25 cellular contexts compared by ENCODE assay signal in genomic region chr11:23127706-23128105, GRCh38.
DNase-seq lines count a peak whose midpoint lies in the region; ATAC-seq, FAIRE-seq and TF ChIP-seq lines count a peak whose summit lies in the region.
"Had no signal": no experiment of that assay in that cellular context is flagged by ENCODE, and none has a peak within 500 bp of the region (broad histone marks: within the 10 kb centered on the region; RNA-seq: fewer than 3 reads in every experiment).

No MANE protein-coding gene starts in this region.

- ATAC-seq in activated T-helper 17 cell treated with anti-CD3 and anti-CD28 coated beads, Interleukin-2, amount 50 U/mL, for 72 hours (replicated peaks): no peak
- ATAC-seq: A549 had no signal

- TF ChIP-seq CTCF in LNCaP clone FGC (IDR thresholded peaks at IDR 0.05; ENCODE audit: control insufficient read depth, extremely low read depth, insufficient read depth) (no peak), bronchial epithelial cell (IDR thresholded peaks at IDR 0.05; ENCODE audit: insufficient read depth, low read length, severe bottlenecking) (no peak), progenitor cell of endocrine pancreas (IDR thresholded peaks at IDR 0.05; ENCODE audit: unreplicated experiment) (no peak)

- no peaks in the 10 kb centered on the region for H3K36me3 ChIP-seq in bronchial epithelial cell (ENCODE audit: control insufficient read depth, insufficient read depth, low read length)
- H3K36me3 ChIP-seq: BE2C; BLaER1 treated with 17β-estradiol and CSF1 and Interleukin-3, amounts not matched to agents 10 nM and 100 nM; HAP-1 had no signal

- peak overlapping the region; percentile 88 for H3K27ac Mint-ChIP-seq in progenitor cell of endocrine pancreas
- H3K27ac Mint-ChIP-seq in activated T-helper 17 cell treated with anti-CD3 and anti-CD28 coated beads, Interleukin-2, amount 50 U/mL, for 72 hours: no peak overlapping the region
- H3K27ac Mint-ChIP-seq: CD14-positive monocyte; CD4-positive, alpha-beta T cell; CD8-positive, alpha-beta memory T cell had no signal

- H3K4me3 Mint-ChIP-seq in progenitor cell of endocrine pancreas (ENCODE audit: low read depth): no peak overlapping the region
- no peak overlapping the region for H3K4me3 Mint-ChIP-seq in activated T-helper 17 cell treated with anti-CD3 and anti-CD28 coated beads, Interleukin-2, amount 50 U/mL, for 72 hours
- H3K4me3 Mint-ChIP-seq: CD14-positive monocyte; CD4-positive, alpha-beta T cell; CD8-positive, alpha-beta memory T cell had no signal

- peaks cover 36% of the 10 kb centered on the region for H3K9me3 Mint-ChIP-seq in progenitor cell of endocrine pancreas (ENCODE audit: low read depth)
- H3K9me3 Mint-ChIP-seq in activated T-helper 17 cell treated with anti-CD3 and anti-CD28 coated beads, Interleukin-2, amount 50 U/mL, for 72 hours: peaks cover 7% of the 10 kb centered on the region

- no peak for FAIRE-seq in bronchial epithelial cell (lab: Jason Lieb, UNC)
- FAIRE-seq: A549, D721Med, GM12891, GM18507, H54 had no signal

- peaks cover 28% of the 10 kb centered on the region for H3K4me1 Mint-ChIP-seq in progenitor cell of endocrine pancreas (ENCODE audit: low read depth)
- H3K4me1 Mint-ChIP-seq in activated T-helper 17 cell treated with anti-CD3 and anti-CD28 coated beads, Interleukin-2, amount 50 U/mL, for 72 hours: no peaks in the 10 kb centered on the region
- H3K4me1 Mint-ChIP-seq: CD14-positive monocyte; CD8-positive, alpha-beta memory T cell had no signal

- peaks cover 4% of the 10 kb centered on the region for H3K36me3 Mint-ChIP-seq in progenitor cell of endocrine pancreas (ENCODE audit: insufficient read depth)
- H3K36me3 Mint-ChIP-seq in activated T-helper 17 cell treated with anti-CD3 and anti-CD28 coated beads, Interleukin-2, amount 50 U/mL, for 72 hours (ENCODE audit: low read depth): no peaks in the 10 kb centered on the region
- H3K36me3 Mint-ChIP-seq: CD14-positive monocyte had no signal

- no peaks in the 10 kb centered on the region for H3K27me3 ChIP-seq in bronchial epithelial cell (ENCODE audit: control insufficient read depth, insufficient read depth, low read length)
- H3K27me3 ChIP-seq: BE2C; BLaER1 treated with 17β-estradiol and CSF1 and Interleukin-3, amounts not matched to agents 10 nM and 100 nM had no signal

- H3K4me3 ChIP-seq in LNCaP clone FGC (ENCODE audit: low read depth, low read length) (no peak overlapping the region), bronchial epithelial cell (ENCODE audit: low read depth, low read length) (no peak overlapping the region)
- H3K4me3 ChIP-seq: A549; BLaER1 treated with 17β-estradiol and CSF1 and Interleukin-3, amounts not matched to agents 10 nM and 100 nM; HAP-1 had no signal

- peak; percentile 40 for DNase-seq in DMS53 (lab: John Stamatoyannopoulos, UW)
- peak; percentile 82 for DNase-seq in LNCaP clone FGC (ENCODE audit: low read depth)
- peak; percentile 49 for DNase-seq in bronchial epithelial cell (ENCODE audit: low read depth)
- DNase-seq in progenitor cell of endocrine pancreas (ENCODE audit: low spot score, unreplicated experiment): no peak
- DNase-seq in nucleus accumbens (lab: John Stamatoyannopoulos, UW): no peak
- DNase-seq in RPMI8226: no peak
- DNase-seq: 8988T; ACHN; AML-193; BE2C; CD4-positive, alpha-beta T cell; CD8-positive, alpha-beta memory T cell; DMS 273 treated with DMSO at 0.1 percent for 48 hours; DMS79 treated with DMSO at 0.1 percent for 48 hours; GF-D8; GOT3 had no signal

- no peaks in the 10 kb centered on the region for H3K27me3 Mint-ChIP-seq in progenitor cell of endocrine pancreas
- H3K27me3 Mint-ChIP-seq in activated T-helper 17 cell treated with anti-CD3 and anti-CD28 coated beads, Interleukin-2, amount 50 U/mL, for 72 hours: no peaks in the 10 kb centered on the region
- H3K27me3 Mint-ChIP-seq: CD4-positive, alpha-beta T cell; CD8-positive, alpha-beta memory T cell had no signal

Comparison
In these comparisons a context has a peak if more than half of its experiments do, and no peak if none do; other contexts are left out.
1. DNase-seq: peak in DMS53 (single experiment), LNCaP clone FGC (single experiment) and bronchial epithelial cell (single experiment); none in progenitor cell of endocrine pancreas (single experiment), nucleus accumbens (0 of 56) and RPMI8226 (single experiment).